11 cellular contexts compared by ENCODE assay signal in genomic region chr17:14304222-14304844, GRCh38. TPM values are rescaled to one million over a fixed set of nuclear protein-coding genes. Genes with fewer than 3 reads are reported as not detected.
DNase-seq lines count a peak whose midpoint lies in the region; ATAC-seq, FAIRE-seq and TF ChIP-seq lines count a peak whose summit lies in the region.
"Had no signal": no experiment of that assay in that cellular context is flagged by ENCODE, and none has a peak within 500 bp of the region (broad histone marks: within the 10 kb centered on the region; RNA-seq: fewer than 3 reads in every experiment).

No MANE protein-coding gene starts in this region.

- H3K79me2 ChIP-seq in smooth muscle cell (ENCODE audit: low read depth) = peaks cover 74% of the 10 kb centered on the region

- H3F3A ChIP-seq in smooth muscle cell (ENCODE audit: low read depth) = peaks cover 4% of the 10 kb centered on the region

- no peak for DNase-seq in activated CD4-positive, alpha-beta T cell treated with anti-CD3 and anti-CD28 coated beads, Interleukin-2, amount 10 ng/mL, durations not matched to agents 24 days and 14 days
- no peak for DNase-seq in activated CD4-positive, alpha-beta T cell treated with anti-CD3 and anti-CD28 coated beads for 48 hours
- DNase-seq in activated naive CD8-positive, alpha-beta T cell treated with anti-CD3 and anti-CD28 coated beads, Interleukin-2, amount 50 U/mL, for 24 hours = no peak
- DNase-seq in smooth muscle cell (lab: John Stamatoyannopoulos, UW; ENCODE audit: unreplicated experiment) (no peak), kidney (no peak), NCI-H748 (lab: John Stamatoyannopoulos, UW; ENCODE audit: unreplicated experiment) (no peak)

- ATAC-seq in activated naive CD8-positive, alpha-beta T cell treated with anti-CD3 and anti-CD28 coated beads, Interleukin-2, amount 50 U/mL, for 24 hours = no peak
- ATAC-seq in GM18868 (IDR thresholded peaks at IDR 0.05; ENCODE audit: unreplicated experiment) = no peak
- ATAC-seq: HCT116, Panc1 had no signal

- H3K9me3 ChIP-seq in iPS-18c (ENCODE audit: control insufficient read depth, insufficient read depth, low read length) (no peaks in the 10 kb centered on the region), smooth muscle cell (replicated peaks; ENCODE audit: low read depth) (no peaks in the 10 kb centered on the region), kidney (ENCODE audit: control insufficient read depth in 1 of 2, low read length in 2 of 2) (no peaks in the 10 kb centered on the region)

- H3K27me3 ChIP-seq in smooth muscle cell (ENCODE audit: low read depth) = no peaks in the 10 kb centered on the region

- FAIRE-seq in kidney (lab: Jason Lieb, UNC) = no peak

- H3K4me3 Mint-ChIP-seq in activated CD4-positive, alpha-beta T cell treated with anti-CD3 and anti-CD28 coated beads, Interleukin-2, amount 10 ng/mL, durations not matched to agents 24 days and 14 days = peak overlapping the region; percentile 91
- peak overlapping the region; percentile 30 for H3K4me3 Mint-ChIP-seq in activated naive CD8-positive, alpha-beta T cell treated with anti-CD3 and anti-CD28 coated beads, Interleukin-2, amount 50 U/mL, for 24 hours

- H3K4me1 ChIP-seq in smooth muscle cell (ENCODE audit: low read depth) (peaks cover 42% of the 10 kb centered on the region), kidney (ENCODE audit: control insufficient read depth in 1 of 2, insufficient read depth in 1 of 2, low read depth in 1 of 2, low read length in 2 of 2) (peaks cover 0 to 10% of the 10 kb centered on the region in 2 donors)

- H3K4me3 ChIP-seq in iPS-18c (ENCODE audit: insufficient read depth, low read depth, low read length) (peak overlapping the region; percentile 76), smooth muscle cell (peak overlapping the region; percentile 84), kidney (ENCODE audit: low read length in 2 of 2) (peak overlapping the region in 1 of 2 donors; percentile 83)

- H3K27ac Mint-ChIP-seq in activated CD4-positive, alpha-beta T cell treated with anti-CD3 and anti-CD28 coated beads, Interleukin-2, amount 10 ng/mL, durations not matched to agents 24 days and 14 days = no peak overlapping the region
- no peak overlapping the region for H3K27ac Mint-ChIP-seq in activated naive CD8-positive, alpha-beta T cell treated with anti-CD3 and anti-CD28 coated beads, Interleukin-2, amount 50 U/mL, for 24 hours

- peak overlapping the region; percentile 9 for H2AFZ ChIP-seq in smooth muscle cell (ENCODE audit: low read depth)

- intact Hi-C loops in activated CD4-positive, alpha-beta T cell treated with anti-CD3 and anti-CD28 coated beads, Interleukin-2, amount 10 ng/mL, durations not matched to agents 24 days and 14 days (cut with micrococcal nuclease) = loop anchor here (5.0 to 10.0 kb wide), 4 partner anchors 98 to 967 kb away; no protein-coding TSS in a partner anchor
- intact Hi-C loops in kidney (cut with DNase I) = no loop called here

- H3K36me3 ChIP-seq in smooth muscle cell (ENCODE audit: low read depth) = no peaks in the 10 kb centered on the region
- H3K36me3 ChIP-seq in kidney (ENCODE audit: control insufficient read depth in 1 of 2, insufficient read depth in 2 of 2, low read length in 2 of 2) = no peaks in the 10 kb centered on the region

- H3K27me3 Mint-ChIP-seq in activated CD4-positive, alpha-beta T cell treated with anti-CD3 and anti-CD28 coated beads, Interleukin-2, amount 10 ng/mL, durations not matched to agents 24 days and 14 days = no peaks in the 10 kb centered on the region
- no peaks in the 10 kb centered on the region for H3K27me3 Mint-ChIP-seq in activated naive CD8-positive, alpha-beta T cell treated with anti-CD3 and anti-CD28 coated beads, Interleukin-2, amount 50 U/mL, for 24 hours

- peaks cover 26% of the 10 kb centered on the region for H3K36me3 Mint-ChIP-seq in activated CD4-positive, alpha-beta T cell treated with anti-CD3 and anti-CD28 coated beads, Interleukin-2, amount 10 ng/mL, durations not matched to agents 24 days and 14 days (ENCODE audit: low read depth)
- peaks cover 14% of the 10 kb centered on the region for H3K36me3 Mint-ChIP-seq in activated naive CD8-positive, alpha-beta T cell treated with anti-CD3 and anti-CD28 coated beads, Interleukin-2, amount 50 U/mL, for 24 hours (ENCODE audit: low read depth)

- TF ChIP-seq CTCF in smooth muscle cell (IDR thresholded peaks at IDR 0.05; ENCODE audit: borderline replicate concordance, insufficient read depth, poor library complexity, severe bottlenecking) (no peak), kidney (IDR thresholded peaks at IDR 0.05; ENCODE audit: borderline replicate concordance, extremely low read depth, insufficient read depth) (no peak)

- WGBS in smooth muscle cell (ENCODE audit: low lambda C conversion rate) = 14% methylated on average over 22 of the region's 22 CpGs

- H3K4me2 ChIP-seq in smooth muscle cell = peak overlapping the region; percentile 98
- H3K4me2 ChIP-seq: KMS-11 had no signal

- H3K27ac ChIP-seq in smooth muscle cell (ENCODE audit: low read depth) = no peak overlapping the region
- H3K27ac ChIP-seq in kidney (ENCODE audit: low read depth in 2 of 2, low read length in 2 of 2) = no peak overlapping the region
- H3K27ac ChIP-seq: KMS-11 had no signal

- H3K9ac ChIP-seq in smooth muscle cell (ENCODE audit: low read depth) (no peak overlapping the region), kidney (ENCODE audit: low read length in 2 of 2) (no peak overlapping the region)
- H3K9ac ChIP-seq: KMS-11 had no signal

- peaks cover 54% of the 10 kb centered on the region for H3K4me1 Mint-ChIP-seq in activated CD4-positive, alpha-beta T cell treated with anti-CD3 and anti-CD28 coated beads, Interleukin-2, amount 10 ng/mL, durations not matched to agents 24 days and 14 days
- peaks cover 62% of the 10 kb centered on the region for H3K4me1 Mint-ChIP-seq in activated naive CD8-positive, alpha-beta T cell treated with anti-CD3 and anti-CD28 coated beads, Interleukin-2, amount 50 U/mL, for 24 hours

- peaks cover 57% of the 10 kb centered on the region for H4K20me1 ChIP-seq in smooth muscle cell (ENCODE audit: low read depth)

- H3K9me3 Mint-ChIP-seq in activated CD4-positive, alpha-beta T cell treated with anti-CD3 and anti-CD28 coated beads, Interleukin-2, amount 10 ng/mL, durations not matched to agents 24 days and 14 days = no peaks in the 10 kb centered on the region
- H3K9me3 Mint-ChIP-seq in activated naive CD8-positive, alpha-beta T cell treated with anti-CD3 and anti-CD28 coated beads, Interleukin-2, amount 50 U/mL, for 24 hours = no peaks in the 10 kb centered on the region

RNA-seq across cellular contexts. Expression of gene HS3ST3B1, which starts 3.5 kb away (rescaled TPM):
- 19.6 and 20.8 TPM in 2 replicates for total RNA-seq in activated CD4-positive, alpha-beta T cell treated with anti-CD3 and anti-CD28 coated beads, Interleukin-2, amount 10 ng/mL, durations not matched to agents 24 days and 14 days
- total RNA-seq in smooth muscle cell (17.3 and 20.6 TPM in 2 replicates), kidney (5.3 TPM)
- polyA plus RNA-seq in smooth muscle cell (11.3 and 13.2 TPM in 2 replicates), kidney (ENCODE audit: insufficient read depth, low read depth, low replicate concordance) (4.8 TPM)
